In the genomic region with DNA sequence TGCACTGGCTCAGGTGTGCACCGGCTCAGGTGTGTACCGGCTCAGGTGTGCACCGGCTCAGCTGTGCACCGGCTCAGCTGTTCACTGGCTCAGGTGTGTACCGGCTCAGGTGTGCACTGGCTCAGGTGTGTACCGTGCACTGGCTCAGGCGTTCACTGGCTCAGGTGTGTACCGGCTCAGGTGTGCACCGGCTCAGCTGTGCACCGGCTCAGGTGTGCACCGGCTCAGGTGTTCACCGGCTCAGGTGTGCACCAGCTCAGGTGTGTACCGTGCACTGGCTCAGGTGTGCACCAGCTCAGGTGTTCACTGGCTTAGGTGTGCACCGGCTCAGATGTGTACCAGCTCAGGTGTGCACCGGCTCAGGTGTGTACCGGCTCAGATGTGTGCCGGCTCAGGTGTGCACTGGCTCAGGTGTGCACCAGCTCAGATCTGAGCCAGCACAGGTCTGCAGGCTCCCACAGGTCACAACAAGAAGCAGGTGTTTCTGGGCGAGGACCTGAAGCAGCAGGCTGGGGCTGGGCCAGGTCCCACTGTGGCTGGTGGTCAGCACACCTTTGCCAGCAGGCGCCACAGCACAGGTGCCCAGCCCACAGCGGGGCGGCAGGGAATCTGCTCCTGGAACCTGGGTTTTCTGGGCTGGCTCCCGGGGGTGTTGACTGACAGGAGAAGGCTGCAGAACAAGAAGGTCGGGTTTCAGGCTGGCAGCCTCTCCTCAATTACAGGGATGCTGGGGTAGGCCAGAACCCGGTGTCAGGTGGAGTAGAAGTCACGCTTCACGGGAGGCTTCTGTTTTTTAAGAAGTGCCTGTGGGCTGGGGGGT, we compare ENCODE assay signal across 11 cellular contexts. TPM values are rescaled to one million over a fixed set of nuclear protein-coding genes. Genes with fewer than 3 reads are reported as not detected.
DNase-seq lines count a peak whose midpoint lies in the region; ATAC-seq and TF ChIP-seq lines count a peak whose summit lies in the region.
"Had no signal": no experiment of that assay in that cellular context is flagged by ENCODE, and none has a peak within 500 bp of the region (broad histone marks: within the 10 kb centered on the region; RNA-seq: fewer than 3 reads in every experiment).

No MANE protein-coding gene starts in this region.

- no peaks in the 10 kb centered on the region for H3K9me3 Mint-ChIP-seq in type B pancreatic cell

- no peak for TF ChIP-seq CTCF in type B pancreatic cell (conservative IDR thresholded peaks at IDR 0.05)

- peak overlapping the region; percentile 76 for H3K4me3 Mint-ChIP-seq in type B pancreatic cell

- no peaks in the 10 kb centered on the region for H3K27me3 Mint-ChIP-seq in type B pancreatic cell

- DNase-seq in NCI-H2171 treated with DMSO at 0.1 percent for 48 hours (lab: John Stamatoyannopoulos, UW): peak; percentile 38
- DNase-seq in NCI-H2171 (lab: John Stamatoyannopoulos, UW): no peak
- DNase-seq in NCI-H510A treated with DMSO at 0.1 percent for 48 hours (lab: John Stamatoyannopoulos, UW): peak; percentile 75
- peak; percentile 88 for DNase-seq in islet precursor cell
- DNase-seq in type B pancreatic cell (ENCODE audit: extremely low spot score, unreplicated experiment): no peak
- DNase-seq in erythroblast (lab: John Stamatoyannopoulos, UW): no peak
- DNase-seq: activated naive CD4-positive, alpha-beta T cell treated with anti-CD3 and anti-CD28 coated beads, Interleukin-2, amount 50 U/mL, for 16 hours; GOT3; testis had no signal

- no peak for TF ChIP-seq POLR2A in erythroblast (IDR thresholded peaks at IDR 0.05; ENCODE audit: low read length)

- no peak for ATAC-seq in HG03280 (IDR thresholded peaks at IDR 0.05; ENCODE audit: unreplicated experiment)
- ATAC-seq in GM19395 (IDR thresholded peaks at IDR 0.05; ENCODE audit: unreplicated experiment): no peak

- H3K27ac Mint-ChIP-seq in type B pancreatic cell: peak overlapping the region; percentile 96

- H3K4me1 Mint-ChIP-seq in type B pancreatic cell (ENCODE audit: unreplicated experiment): peaks cover 15% of the 10 kb centered on the region

- peaks cover 3% of the 10 kb centered on the region for H3K36me3 Mint-ChIP-seq in type B pancreatic cell

RNA-seq across cellular contexts. Expression of gene METRNL, which starts 17.2 kb away (rescaled TPM):
- 76.2 and 145 TPM in 2 replicates for total RNA-seq in type B pancreatic cell (ENCODE audit: low replicate concordance)

Comparison
In these comparisons a context has a peak if more than half of its experiments do, and no peak if none do; other contexts are left out.
1. DNase-seq: peak in NCI-H2171 treated with DMSO at 0.1 percent for 48 hours (single experiment), NCI-H510A treated with DMSO at 0.1 percent for 48 hours (single experiment) and islet precursor cell (single experiment); none in NCI-H2171 (single experiment), type B pancreatic cell (single experiment) and erythroblast (0 of 2).